10 cellular contexts compared by ENCODE assay signal in genomic region chr19:39941615-39942507, GRCh38. TPM values are rescaled to one million over a fixed set of nuclear protein-coding genes. Genes with fewer than 3 reads are reported as not detected.
DNase-seq lines count a peak whose midpoint lies in the region; ATAC-seq, FAIRE-seq and TF ChIP-seq lines count a peak whose summit lies in the region.
"Had no signal": no experiment of that assay in that cellular context is flagged by ENCODE, and none has a peak within 500 bp of the region (broad histone marks: within the 10 kb centered on the region; RNA-seq: fewer than 3 reads in every experiment).

No MANE protein-coding gene starts in this region.

- H3K9ac ChIP-seq in liver (ENCODE audit: low read depth in 1 of 2, low read length in 2 of 2), result no peak overlapping the region
- no peak overlapping the region for H3K9ac ChIP-seq in HepG2 (ENCODE audit: insufficient read depth, low read depth, low read length)

- no peak overlapping the region for H3K4me3 ChIP-seq in liver (ENCODE audit: low read depth in 1 of 3, low read length in 3 of 3)
- H3K4me3 ChIP-seq in HepG2 (replicated peaks in 1 of 3; ENCODE audit: insufficient read depth in 1 of 3, low read depth in 2 of 3, low read length in 3 of 3), result no peak overlapping the region
- H3K4me3 ChIP-seq: upper lobe of left lung had no signal

- TF ChIP-seq RAD21 in liver (IDR thresholded peaks at IDR 0.05) (no peak), HepG2 (CRISPR knock-in tag; IDR thresholded peaks at IDR 0.05) (no peak)

- peaks cover 0 to 8% (median 6%) of the 10 kb centered on the region in 4 donors for H3K4me1 ChIP-seq in liver (ENCODE audit: control insufficient read depth in 4 of 4, insufficient read depth in 4 of 4, low read length in 3 of 4)
- peaks cover 53% of the 10 kb centered on the region for H3K4me1 ChIP-seq in HepG2 (ENCODE audit: insufficient read depth, low read length)

- WGBS in liver, result 55% methylated on average over 8 of the region's 8 CpGs
- WGBS in HepG2 (ENCODE audit: low lambda C conversion rate), result 78% methylated on average over 8 of the region's 8 CpGs

- no peak for DNase-seq in HepG2 (ENCODE audit: low spot score)
- peak; percentile 13 for DNase-seq in KG1 (lab: John Stamatoyannopoulos, UW)
- peak; percentile 82 for DNase-seq in activated CD8-positive, alpha-beta memory T cell treated with anti-CD3 and anti-CD28 coated beads, Interleukin-2, amount 10 ng/mL, durations not matched to agents 7 days and 5 days
- DNase-seq in left ventricle myocardium superior, result no peak
- DNase-seq in stimulated activated CD8-positive, alpha-beta memory T cell treated with anti-CD3 and anti-CD28 coated beads, Interleukin-7, amount 100 ng/mL, for 4 hours (ENCODE audit: low read depth in 2 of 2), result peak; percentile 34 to 59
- DNase-seq in DMS53 treated with DMSO at 0.1 percent for 48 hours (lab: John Stamatoyannopoulos, UW; ENCODE audit: unreplicated experiment), result no peak
- no peak for DNase-seq in posterior cingulate gyrus

- ATAC-seq in HepG2, result no peak
- ATAC-seq in activated CD8-positive, alpha-beta memory T cell treated with anti-CD3 and anti-CD28 coated beads, Interleukin-2, amount 10 ng/mL, durations not matched to agents 7 days and 5 days, result peak; percentile 80
- ATAC-seq in left ventricle myocardium superior, result peak; percentile 75

- peaks cover 23% of the 10 kb centered on the region for H3K36me3 Mint-ChIP-seq in activated CD8-positive, alpha-beta memory T cell treated with anti-CD3 and anti-CD28 coated beads, Interleukin-2, amount 10 ng/mL, durations not matched to agents 7 days and 5 days

- peak overlapping the region in 1 of 2 donors; percentile 23 for H3K27ac ChIP-seq in liver (ENCODE audit: low read depth in 1 of 2, low read length in 2 of 2)
- no peak overlapping the region for H3K27ac ChIP-seq in HepG2 (ENCODE audit: extremely low read length, insufficient read depth, low read length)
- H3K27ac ChIP-seq: upper lobe of left lung had no signal

- peaks cover 0 to 2% (median under 1%) of the 10 kb centered on the region in 4 donors for H3K9me3 ChIP-seq in liver (ENCODE audit: control insufficient read depth in 4 of 4, low read length in 3 of 4)
- no peaks in the 10 kb centered on the region for H3K9me3 ChIP-seq in HepG2 (ENCODE audit: low read length)
- H3K9me3 ChIP-seq: upper lobe of left lung had no signal

- no peaks in the 10 kb centered on the region for H4K20me1 ChIP-seq in HepG2 (ENCODE audit: insufficient read depth, low read length)

- CTCF ChIA-PET in HepG2 (lab: Yijun Ruan, JAX; ENCODE audit: low intra/inter-chr PET ratio, low total read pairs), result no interaction called here
- CTCF ChIA-PET in activated CD8-positive, alpha-beta memory T cell treated with anti-CD3 and anti-CD28 coated beads, Interleukin-2, amount 10 ng/mL, durations not matched to agents 7 days and 5 days (lab: Charles Lee), result interaction anchor here (0.6 to 5.6 kb wide), 3 partner anchors 10 to 161 kb away, joined by 3 to 68 read pairs (median 5); partner anchors contain the start of gene PSMC4

- TF ChIP-seq EP300 in HepG2 (IDR thresholded peaks at IDR 0.05; ENCODE audit: low read depth in 2 of 2, low read length in 2 of 2) (no peak), HepG2 (CRISPR knock-in tag; IDR thresholded peaks at IDR 0.05; ENCODE audit: borderline replicate concordance) (no peak)

- POLR2A ChIA-PET in HepG2 (lab: Yijun Ruan, JAX), result interaction anchor here (1.1 kb wide), 1 partner anchor 29 kb away, joined by 3 read pairs; the partner anchor contains the start of gene PSMC4

- in situ Hi-C loops in HepG2 (cut with HindIII; ENCODE audit: extremely low pct_ligation_motif_present, low pct_unique_long_range_greater_than_20kb), result no loop called here

- no peaks in the 10 kb centered on the region for H3K79me2 ChIP-seq in HepG2 (ENCODE audit: insufficient read depth, low read length)

- no peaks in the 10 kb centered on the region for H3K27me3 ChIP-seq in liver (ENCODE audit: control insufficient read depth in 4 of 4, insufficient read depth in 4 of 4, low read length in 3 of 4)
- H3K27me3 ChIP-seq in HepG2 (ENCODE audit: control insufficient read depth in 1 of 2, insufficient read depth in 2 of 2, low read length in 2 of 2), result no peaks in the 10 kb centered on the region
- H3K27me3 ChIP-seq: upper lobe of left lung had no signal

- peaks cover 55% of the 10 kb centered on the region for H3K4me1 Mint-ChIP-seq in activated CD8-positive, alpha-beta memory T cell treated with anti-CD3 and anti-CD28 coated beads, Interleukin-2, amount 10 ng/mL, durations not matched to agents 7 days and 5 days

- peak overlapping the region; percentile 53 for H3K4me3 Mint-ChIP-seq in activated CD8-positive, alpha-beta memory T cell treated with anti-CD3 and anti-CD28 coated beads, Interleukin-2, amount 10 ng/mL, durations not matched to agents 7 days and 5 days

- TF ChIP-seq POLR2A in HepG2 (IDR thresholded peaks at IDR 0.05; ENCODE audit: insufficient read depth in 1 of 2, low read depth in 2 of 2, low read length in 2 of 2), result no peak

- no peaks in the 10 kb centered on the region for H3K27me3 Mint-ChIP-seq in activated CD8-positive, alpha-beta memory T cell treated with anti-CD3 and anti-CD28 coated beads, Interleukin-2, amount 10 ng/mL, durations not matched to agents 7 days and 5 days

- H2AFZ ChIP-seq in HepG2 (ENCODE audit: low read length), result no peak overlapping the region

- intact Hi-C loops in HepG2 (cut with micrococcal nuclease; ENCODE audit: unreplicated experiment), result no loop called here
- intact Hi-C loops in left ventricle myocardium superior (cut with micrococcal nuclease), result no loop called here
- intact Hi-C loops in posterior cingulate gyrus (cut with DNase I), result no loop called here

- peak overlapping the region; percentile 87 for H3K27ac Mint-ChIP-seq in activated CD8-positive, alpha-beta memory T cell treated with anti-CD3 and anti-CD28 coated beads, Interleukin-2, amount 10 ng/mL, durations not matched to agents 7 days and 5 days

- no peaks in the 10 kb centered on the region for H3K9me3 Mint-ChIP-seq in activated CD8-positive, alpha-beta memory T cell treated with anti-CD3 and anti-CD28 coated beads, Interleukin-2, amount 10 ng/mL, durations not matched to agents 7 days and 5 days (ENCODE audit: low read depth)

- BruUV-seq in HepG2 (replicated peaks; lab: Mats Ljungman, UMichigan), result no TSS peak

- FAIRE-seq in HepG2 (lab: Jason Lieb, UNC), result no peak
- FAIRE-seq: G401.6 had no signal

- no peak for TF ChIP-seq CTCF in liver (IDR thresholded peaks at IDR 0.05; ENCODE audit: low read depth, low read length, missing input control)
- no peak for TF ChIP-seq CTCF in HepG2 (CRISPR knock-in tag; IDR thresholded peaks at IDR 0.05)

- H3K4me2 ChIP-seq in HepG2 (ENCODE audit: low read depth, low read length), result no peak overlapping the region

- no peaks in the 10 kb centered on the region for H3K36me3 ChIP-seq in liver (ENCODE audit: control insufficient read depth in 4 of 4, insufficient read depth in 3 of 4, low read depth in 1 of 4, low read length in 3 of 4)
- no peaks in the 10 kb centered on the region for H3K36me3 ChIP-seq in HepG2 (replicated peaks in 1 of 2; ENCODE audit: control insufficient read depth in 1 of 2, insufficient read depth in 2 of 2, low read length in 2 of 2)
- H3K36me3 ChIP-seq: upper lobe of left lung had no signal

RNA-seq across cellular contexts. Expression of gene FCGBP, which starts 7.4 kb away (rescaled TPM):
- 10 to 100 TPM in 1 of 2 donors, 1 to 10 TPM in 1; 1.5 to 32.9 TPM for total RNA-seq in liver
- under 1 TPM; 0.08 to 0.39 TPM for polyA plus RNA-seq in liver
- 7.0 and 7.2 TPM in 2 replicates for total RNA-seq in HepG2 (2016; rRNA removed; fragmentation: Illumina TruSeq; extraction: Trizol)
- 1.8 and 1.9 TPM in 2 replicates for total RNA-seq in HepG2 (2016; cell fraction: cytosol; rRNA removed; fragmentation: Illumina TruSeq; extraction: Trizol; ENCODE audit: low read depth)
- total RNA-seq in HepG2 (2016; cell fraction: insoluble cytoplasmic fraction; rRNA removed; fragmentation: Illumina TruSeq; extraction: Trizol), result 4.6 and 6.9 TPM in 2 replicates
- total RNA-seq in HepG2 (2016; cell fraction: membrane; rRNA removed; fragmentation: Illumina TruSeq; extraction: Trizol), result 2.4 and 3.0 TPM in 2 replicates
- total RNA-seq in HepG2 (2016; cell fraction: nucleus; rRNA removed; fragmentation: Illumina TruSeq; extraction: Trizol), result 8.3 and 8.8 TPM in 2 replicates
- polyA plus RNA-seq in HepG2 (2011; rRNA removed), result 1.3 and 2.4 TPM in 2 replicates
- polyA plus RNA-seq in HepG2 (2011; cell fraction: cytosol; rRNA removed), result 1.5 and 2.4 TPM in 2 replicates
- polyA plus RNA-seq in HepG2 (2011; cell fraction: nucleus; rRNA removed), result 5.0 and 8.4 TPM in 2 replicates
- polyA plus RNA-seq in HepG2 (2012), result 3.0 and 7.8 TPM in 2 replicates
- 0.46 and 0.49 TPM in 2 replicates for polyA plus RNA-seq in HepG2 (2016; cell fraction: cytosol; fragmentation: Illumina TruSeq; extraction: Trizol; ENCODE audit: low read depth)
- 4.1 and 5.1 TPM in 2 replicates for polyA plus RNA-seq in HepG2 (2016; cell fraction: insoluble cytoplasmic fraction; fragmentation: Illumina TruSeq; extraction: Trizol; ENCODE audit: low read depth)
- 0.69 and 0.85 TPM in 2 replicates for polyA plus RNA-seq in HepG2 (2016; cell fraction: membrane; fragmentation: Illumina TruSeq; extraction: Trizol; ENCODE audit: low read depth)
- polyA plus RNA-seq in HepG2 (2016; cell fraction: nucleus; fragmentation: Illumina TruSeq; extraction: Trizol; ENCODE audit: insufficient read depth, low read depth), result 7.5 and 8.1 TPM in 2 replicates
- 0.49 and 29.4 TPM in 2 replicates for polyA minus RNA-seq in HepG2 (2011; rRNA and poly(A)+ RNA removed; ENCODE audit: low replicate concordance)
- polyA minus RNA-seq in HepG2 (2011; cell fraction: cytosol; rRNA and poly(A)+ RNA removed), result 4.5 and 5.8 TPM in 2 replicates
- polyA minus RNA-seq in HepG2 (2011; cell fraction: nucleus; rRNA and poly(A)+ RNA removed), result 8.8 and 9.8 TPM in 2 replicates
- 1 to 10 TPM in 1 of 2 experiments, under 1 TPM in 1; 0.93 to 3.2 TPM for total RNA-seq in activated CD8-positive, alpha-beta memory T cell treated with anti-CD3 and anti-CD28 coated beads, Interleukin-2, amount 10 ng/mL, durations not matched to agents 7 days and 5 days
- total RNA-seq in left ventricle myocardium superior, result 13.0 TPM

RNA-seq across cellular contexts. Expression of gene PSMC4, which starts 29.1 kb away (rescaled TPM):
- 10 to 100 TPM; 70.7 to 88.7 TPM for total RNA-seq in liver
- polyA plus RNA-seq in liver, result 10 to 100 TPM; 46.0 to 89.3 TPM
- 160 and 194 TPM in 2 replicates for total RNA-seq in HepG2 (2016; rRNA removed; fragmentation: Illumina TruSeq; extraction: Trizol)
- total RNA-seq in HepG2 (2016; cell fraction: cytosol; rRNA removed; fragmentation: Illumina TruSeq; extraction: Trizol; ENCODE audit: low read depth), result 22.9 and 24.6 TPM in 2 replicates
- 157 and 198 TPM in 2 replicates for total RNA-seq in HepG2 (2016; cell fraction: insoluble cytoplasmic fraction; rRNA removed; fragmentation: Illumina TruSeq; extraction: Trizol)
- 34.1 and 34.4 TPM in 2 replicates for total RNA-seq in HepG2 (2016; cell fraction: membrane; rRNA removed; fragmentation: Illumina TruSeq; extraction: Trizol)
- 67.9 and 75.8 TPM in 2 replicates for total RNA-seq in HepG2 (2016; cell fraction: nucleus; rRNA removed; fragmentation: Illumina TruSeq; extraction: Trizol)
- 49.9 and 62.6 TPM in 2 replicates for polyA plus RNA-seq in HepG2 (2011; rRNA removed)
- polyA plus RNA-seq in HepG2 (2011; cell fraction: cytosol; rRNA removed), result 45.6 and 54.0 TPM in 2 replicates
- 95.1 and 104 TPM in 2 replicates for polyA plus RNA-seq in HepG2 (2011; cell fraction: nucleus; rRNA removed)
- 67.0 and 85.8 TPM in 2 replicates for polyA plus RNA-seq in HepG2 (2012)
- polyA plus RNA-seq in HepG2 (2016; cell fraction: cytosol; fragmentation: Illumina TruSeq; extraction: Trizol; ENCODE audit: low read depth), result 22.3 and 25.6 TPM in 2 replicates
- polyA plus RNA-seq in HepG2 (2016; cell fraction: insoluble cytoplasmic fraction; fragmentation: Illumina TruSeq; extraction: Trizol; ENCODE audit: low read depth), result 207 and 220 TPM in 2 replicates
- polyA plus RNA-seq in HepG2 (2016; cell fraction: membrane; fragmentation: Illumina TruSeq; extraction: Trizol; ENCODE audit: low read depth), result 26.5 and 31.5 TPM in 2 replicates
- polyA plus RNA-seq in HepG2 (2016; cell fraction: nucleus; fragmentation: Illumina TruSeq; extraction: Trizol; ENCODE audit: insufficient read depth, low read depth), result 112 and 115 TPM in 2 replicates
- polyA minus RNA-seq in HepG2 (2011; rRNA and poly(A)+ RNA removed; ENCODE audit: low replicate concordance), result 51.8 and 59.0 TPM in 2 replicates
- polyA minus RNA-seq in HepG2 (2011; cell fraction: cytosol; rRNA and poly(A)+ RNA removed), result 28.8 and 34.9 TPM in 2 replicates
- 20.9 and 24.9 TPM in 2 replicates for polyA minus RNA-seq in HepG2 (2011; cell fraction: nucleus; rRNA and poly(A)+ RNA removed)
- 100 to 1,000 TPM in 1 of 2 experiments, 10 to 100 TPM in 1; 94.5 to 141 TPM for total RNA-seq in activated CD8-positive, alpha-beta memory T cell treated with anti-CD3 and anti-CD28 coated beads, Interleukin-2, amount 10 ng/mL, durations not matched to agents 7 days and 5 days
- total RNA-seq in left ventricle myocardium superior, result 69.3 TPM

RNA-seq across cellular contexts. Expression of gene ZNF546, which starts 55.0 kb away (rescaled TPM):
- total RNA-seq in liver, result 1 to 10 TPM; 2.3 to 4.9 TPM
- 1 to 10 TPM; 1.1 to 2.0 TPM for polyA plus RNA-seq in liver
- total RNA-seq in HepG2 (2016; rRNA removed; fragmentation: Illumina TruSeq; extraction: Trizol), result 4.1 and 6.0 TPM in 2 replicates
- 0.18 and 0.20 TPM in 2 replicates for total RNA-seq in HepG2 (2016; cell fraction: cytosol; rRNA removed; fragmentation: Illumina TruSeq; extraction: Trizol; ENCODE audit: low read depth)
- total RNA-seq in HepG2 (2016; cell fraction: insoluble cytoplasmic fraction; rRNA removed; fragmentation: Illumina TruSeq; extraction: Trizol), result 4.6 and 6.1 TPM in 2 replicates
- total RNA-seq in HepG2 (2016; cell fraction: membrane; rRNA removed; fragmentation: Illumina TruSeq; extraction: Trizol), result 1.4 and 2.4 TPM in 2 replicates
- 6.4 and 7.1 TPM in 2 replicates for total RNA-seq in HepG2 (2016; cell fraction: nucleus; rRNA removed; fragmentation: Illumina TruSeq; extraction: Trizol)
- polyA plus RNA-seq in HepG2 (2011; rRNA removed), result 2.2 and 2.5 TPM in 2 replicates
- 0.74 and 1.4 TPM in 2 replicates for polyA plus RNA-seq in HepG2 (2011; cell fraction: cytosol; rRNA removed)
- polyA plus RNA-seq in HepG2 (2011; cell fraction: nucleus; rRNA removed), result 2.0 and 2.9 TPM in 2 replicates
- 1.3 and 2.1 TPM in 2 replicates for polyA plus RNA-seq in HepG2 (2012)
- 0.05 and 0.28 TPM in 2 replicates for polyA plus RNA-seq in HepG2 (2016; cell fraction: cytosol; fragmentation: Illumina TruSeq; extraction: Trizol; ENCODE audit: low read depth)
- 2.7 and 2.8 TPM in 2 replicates for polyA plus RNA-seq in HepG2 (2016; cell fraction: insoluble cytoplasmic fraction; fragmentation: Illumina TruSeq; extraction: Trizol; ENCODE audit: low read depth)
- 0.25 and 0.58 TPM in 2 replicates for polyA plus RNA-seq in HepG2 (2016; cell fraction: membrane; fragmentation: Illumina TruSeq; extraction: Trizol; ENCODE audit: low read depth)
- 6.0 and 6.4 TPM in 2 replicates for polyA plus RNA-seq in HepG2 (2016; cell fraction: nucleus; fragmentation: Illumina TruSeq; extraction: Trizol; ENCODE audit: insufficient read depth, low read depth)
- 4.0 and 5.1 TPM in 2 replicates for polyA minus RNA-seq in HepG2 (2011; rRNA and poly(A)+ RNA removed; ENCODE audit: low replicate concordance)
- 1.8 and 2.4 TPM in 2 replicates for polyA minus RNA-seq in HepG2 (2011; cell fraction: cytosol; rRNA and poly(A)+ RNA removed)
- polyA minus RNA-seq in HepG2 (2011; cell fraction: nucleus; rRNA and poly(A)+ RNA removed), result 14.5 and 15.5 TPM in 2 replicates
- total RNA-seq in activated CD8-positive, alpha-beta memory T cell treated with anti-CD3 and anti-CD28 coated beads, Interleukin-2, amount 10 ng/mL, durations not matched to agents 7 days and 5 days, result 1 to 10 TPM; 5.0 to 6.5 TPM
- total RNA-seq in left ventricle myocardium superior, result 6.9 TPM

Comparison
In these comparisons a context has a peak if more than half of its experiments do, and no peak if none do; other contexts are left out.
1. DNase-seq: peak in KG1 (single experiment), activated CD8-positive, alpha-beta memory T cell treated with anti-CD3 and anti-CD28 coated beads, Interleukin-2, amount 10 ng/mL, durations not matched to agents 7 days and 5 days (single experiment) and stimulated activated CD8-positive, alpha-beta memory T cell treated with anti-CD3 and anti-CD28 coated beads, Interleukin-7, amount 100 ng/mL, for 4 hours (2 of 2); none in HepG2 (single experiment), left ventricle myocardium superior (single experiment), DMS53 treated with DMSO at 0.1 percent for 48 hours (single experiment) and posterior cingulate gyrus (0 of 10).